In the genomic region with DNA sequence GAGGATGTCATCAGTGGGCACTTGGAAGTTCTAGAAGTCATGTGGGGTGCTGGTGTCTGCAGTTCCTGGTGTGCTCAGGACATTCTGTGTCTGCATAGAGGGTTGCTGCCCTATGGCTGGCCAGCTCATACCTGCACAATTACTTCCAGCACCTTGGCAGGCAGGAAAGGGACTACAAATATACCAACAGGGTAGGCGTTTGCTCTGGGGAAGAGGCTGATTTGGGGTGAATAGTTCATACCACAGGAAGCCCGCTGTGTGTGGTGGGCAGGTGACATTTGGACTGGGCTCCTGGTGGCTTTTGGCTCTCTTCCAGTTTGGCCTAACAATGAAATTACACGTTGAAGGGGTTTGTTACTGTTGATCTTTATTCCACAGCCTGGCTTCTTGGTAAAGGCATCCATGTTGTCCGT, we compare ENCODE assay signal across 8 cellular contexts.
DNase-seq lines count a peak whose midpoint lies in the region; TF ChIP-seq lines count a peak whose summit lies in the region.

No MANE protein-coding gene starts in this region.

- H3K9me3 ChIP-seq in BLaER1 treated with 17β-estradiol and CSF1 and Interleukin-3, amounts not matched to agents 10 nM and 100 nM (replicated peaks in 1 of 11) = peaks cover 0 to 11% (median 5%) of the 10 kb centered on the region in 11 experiments; a peak in 9 of 22 replicates
- H3K9me3 ChIP-seq in iPS-15b (ENCODE audit: control insufficient read depth, insufficient read depth, low read length) (no peaks in the 10 kb centered on the region), GM23248 (ENCODE audit: low read depth) (no peaks in the 10 kb centered on the region)

- H3K27ac Mint-ChIP-seq in T-helper 2 cell treated with Interferon-gamma antibody and Interleukin-4, amounts not matched to agents 5 μg/mL and 100 μg/mL, for 36 hours = no peak overlapping the region

- H3K27me3 Mint-ChIP-seq in T-helper 2 cell treated with Interferon-gamma antibody and Interleukin-4, amounts not matched to agents 5 μg/mL and 100 μg/mL, for 36 hours (ENCODE audit: low read depth) = no peaks in the 10 kb centered on the region

- H3K9me3 Mint-ChIP-seq in T-helper 2 cell treated with Interferon-gamma antibody and Interleukin-4, amounts not matched to agents 5 μg/mL and 100 μg/mL, for 36 hours = peaks cover 6% of the 10 kb centered on the region

- DNase-seq in GM20000 (ENCODE audit: low spot score) = peak; percentile 40
- DNase-seq in T-helper 2 cell treated with Interferon-gamma antibody and Interleukin-4, amounts not matched to agents 5 μg/mL and 100 μg/mL, for 36 hours (ENCODE audit: low spot score) = peak; percentile 37
- DNase-seq in GM23248 = no peak
- DNase-seq in OCI-M1 (lab: John Stamatoyannopoulos, UW) = no peak
- DNase-seq in AG08395 (ENCODE audit: low spot score) = no peak
- DNase-seq in NCI-H446 (lab: John Stamatoyannopoulos, UW) = no peak

- H3K36me3 Mint-ChIP-seq in T-helper 2 cell treated with Interferon-gamma antibody and Interleukin-4, amounts not matched to agents 5 μg/mL and 100 μg/mL, for 36 hours (ENCODE audit: low read depth) = peaks cover 2% of the 10 kb centered on the region

- H3K4me3 ChIP-seq in BLaER1 treated with 17β-estradiol and CSF1 and Interleukin-3, amounts not matched to agents 10 nM and 100 nM = no peak overlapping the region
- H3K4me3 ChIP-seq in iPS-15b (ENCODE audit: low read depth, low read length) = no peak overlapping the region
- H3K4me3 ChIP-seq in GM23248 = no peak overlapping the region

- H3K9ac ChIP-seq in BLaER1 treated with 17β-estradiol and CSF1 and Interleukin-3, amounts not matched to agents 10 nM and 100 nM = no peak overlapping the region
- H3K9ac ChIP-seq in iPS-15b (ENCODE audit: low read depth, low read length) = peak overlapping the region; percentile 58
- no peak overlapping the region for H3K9ac ChIP-seq in GM23248

- no peaks in the 10 kb centered on the region for H3K79me2 ChIP-seq in GM23248 (ENCODE audit: insufficient read depth)

- no peak overlapping the region for H2AFZ ChIP-seq in GM23248

- H3K27me3 ChIP-seq in BLaER1 treated with 17β-estradiol and CSF1 and Interleukin-3, amounts not matched to agents 10 nM and 100 nM = no peaks in the 10 kb centered on the region
- H3K27me3 ChIP-seq in iPS-15b (ENCODE audit: control insufficient read depth, insufficient read depth, low read length) (no peaks in the 10 kb centered on the region), GM23248 (replicated peaks; ENCODE audit: insufficient read depth) (no peaks in the 10 kb centered on the region; the same call in 1 of the 2 replicates)

- no peaks in the 10 kb centered on the region for H3F3A ChIP-seq in GM23248 (ENCODE audit: insufficient read depth)

- 65 to 76% methylated on average over 4 of the region's 4 CpGs for WGBS in GM23248 (ENCODE audit: low coverage in 1 of 2, low lambda C conversion rate in 2 of 2, missing lambda C conversion rate in 2 of 2), 2 experiments

- peaks cover 24% of the 10 kb centered on the region for H3K4me1 Mint-ChIP-seq in T-helper 2 cell treated with Interferon-gamma antibody and Interleukin-4, amounts not matched to agents 5 μg/mL and 100 μg/mL, for 36 hours (ENCODE audit: low read depth)

- H3K27ac ChIP-seq in BLaER1 treated with 17β-estradiol and CSF1 and Interleukin-3, amounts not matched to agents 10 nM and 100 nM = peak overlapping the region in 3 of 11 experiments; percentile 53 to 60 (median 54); a peak in 5 of 22 replicates
- H3K27ac ChIP-seq in GM23248 = no peak overlapping the region

- TF ChIP-seq CTCF in GM20000 (IDR thresholded peaks at IDR 0.05; ENCODE audit: extremely low read depth, missing control alignments) = no peak

- H3K4me2 ChIP-seq in BLaER1 treated with 17β-estradiol and CSF1 and Interleukin-3, amounts not matched to agents 10 nM and 100 nM = peak overlapping the region; percentile 71 to 93 (median 84)
- no peak overlapping the region for H3K4me2 ChIP-seq in GM23248 (ENCODE audit: unreplicated experiment)

- peaks cover 28 to 36% (median 31%) of the 10 kb centered on the region in 10 experiments for H3K4me1 ChIP-seq in BLaER1 treated with 17β-estradiol and CSF1 and Interleukin-3, amounts not matched to agents 10 nM and 100 nM
- H3K4me1 ChIP-seq in iPS-15b (ENCODE audit: control insufficient read depth, insufficient read depth, low read length) (peaks cover 18% of the 10 kb centered on the region), GM23248 (ENCODE audit: insufficient read depth) (no peaks in the 10 kb centered on the region)

- no peaks in the 10 kb centered on the region for H3K36me3 ChIP-seq in BLaER1 treated with 17β-estradiol and CSF1 and Interleukin-3, amounts not matched to agents 10 nM and 100 nM
- H3K36me3 ChIP-seq in iPS-15b (ENCODE audit: control insufficient read depth, insufficient read depth, low read length) (no peaks in the 10 kb centered on the region), GM23248 (ENCODE audit: low read depth) (no peaks in the 10 kb centered on the region)

- in situ Hi-C loops in GM23248 (cut with MboI) = no loop called here

- no peaks in the 10 kb centered on the region for H4K20me1 ChIP-seq in BLaER1 treated with 17β-estradiol and CSF1 and Interleukin-3, amounts not matched to agents 10 nM and 100 nM
- no peaks in the 10 kb centered on the region for H4K20me1 ChIP-seq in GM23248 (ENCODE audit: insufficient read depth)

- H3K9me2 ChIP-seq in GM23248 (ENCODE audit: insufficient read depth) = no peaks in the 10 kb centered on the region

- H3K4me3 Mint-ChIP-seq in T-helper 2 cell treated with Interferon-gamma antibody and Interleukin-4, amounts not matched to agents 5 μg/mL and 100 μg/mL, for 36 hours = peak overlapping the region; percentile 52

Comparison
In these comparisons a context has a peak if more than half of its experiments do, and no peak if none do; other contexts are left out.
1. DNase-seq: peak in GM20000 (single experiment) and T-helper 2 cell treated with Interferon-gamma antibody and Interleukin-4, amounts not matched to agents 5 μg/mL and 100 μg/mL, for 36 hours (single experiment); none in GM23248 (single experiment), OCI-M1 (single experiment), AG08395 (single experiment) and NCI-H446 (0 of 2).